In genomic region chr20:59006864-59007757, GRCh38 we compare ENCODE assay signal across 7 cellular contexts. TPM values are rescaled to one million over a fixed set of nuclear protein-coding genes. Genes with fewer than 3 reads are reported as not detected.
DNase-seq lines count a peak whose midpoint lies in the region; ATAC-seq and TF ChIP-seq lines count a peak whose summit lies in the region.

CTSZ (minus strand) TSS chr20:59007254; CDS start chr20:59007128, 126 bp downstream.

- no peaks in the 10 kb centered on the region for H3K27me3 ChIP-seq in transverse colon

- TF ChIP-seq EP300 in Ishikawa (IDR thresholded peaks at IDR 0.05; ENCODE audit: borderline replicate concordance) (no peak), transverse colon (IDR thresholded peaks at IDR 0.05; ENCODE audit: low read depth) (no peak)

- intact Hi-C loops in transverse colon (cut with DNase I; ENCODE audit: low total_unique reads) = no loop called here

- TF ChIP-seq POLR2A in transverse colon (IDR thresholded peaks at IDR 0.05) = peak; percentile 29

- H3K27ac ChIP-seq in transverse colon = peak within 1 kb of the TSS; percentile 88 to 95 (median 91)

- peaks cover 28 to 50% (median 33%) of the 10 kb centered on the region in 4 donors for H3K4me1 ChIP-seq in transverse colon

- TF ChIP-seq RAD21 in Ishikawa (IDR thresholded peaks at IDR 0.05; ENCODE audit: low read depth) = no peak

- peak; percentile 40 for DNase-seq in activated T-cell treated with anti-CD3 and anti-CD28 coated beads for 48 hours (ENCODE audit: low read depth)
- DNase-seq in myocyte (ENCODE audit: low read depth) = peak; percentile 51
- DNase-seq in transverse colon = peak; percentile 88
- no peak for DNase-seq in NCI-H82 (lab: John Stamatoyannopoulos, UW)

- no peaks in the 10 kb centered on the region for H3K36me3 ChIP-seq in transverse colon

- WGBS in transverse colon (ENCODE audit: low coverage in 1 of 2), 2 donors = 16% methylated on average over 29 of the region's 86 CpGs; no CpG with 5 or more reads in 1 of the 2 donors

- no peaks in the 10 kb centered on the region for H3K9me3 ChIP-seq in transverse colon

- H3K4me3 ChIP-seq in transverse colon = peak within 1 kb of the TSS; percentile 63 to 89 (median 80)

- in situ Hi-C loops in transverse colon (cut with MboI; ENCODE audit: low pct_ligation_motif_present in 1 of 4, low pct_unique_long_range_greater_than_20kb in 1 of 4, low sequenced_read_pairs in 3 of 4) = no loop called here

- peak; percentile 35 for ATAC-seq in GM19023 (IDR thresholded peaks at IDR 0.05; ENCODE audit: unreplicated experiment)
- ATAC-seq in esophagus mucosa = peak; percentile 57

- no peak for TF ChIP-seq CTCF in transverse colon (IDR thresholded peaks at IDR 0.05)

TF ChIP-seq in Ishikawa, 13 proteins besides CTCF, POLR2A, EP300 and RAD21:
- TF ChIP-seq TCF12 (IDR thresholded peaks at IDR 0.05; ENCODE audit: low read depth) (no peak), ZBTB7A (IDR thresholded peaks at IDR 0.05; ENCODE audit: low read depth) (peak; percentile 22; the same call in 1 of the 2 replicates), FOXM1 (IDR thresholded peaks at IDR 0.05; ENCODE audit: borderline replicate concordance, low read depth) (no peak), MAX (IDR thresholded peaks at IDR 0.05) (peak; percentile 48; the same call in 1 of the 2 replicates)

RNA-seq across cellular contexts. Expression of gene CTSZ, which starts in this region (rescaled TPM):
- total RNA-seq in esophagus mucosa (23.8 TPM), myocyte (69.6 and 74.7 TPM in 2 replicates), transverse colon (100 to 1,000 TPM in 3 of 4 donors, 10 to 100 TPM in 1; 61.9 to 246 (median 226) TPM)
- polyA plus RNA-seq in myocyte (2012) = 311 TPM
